Comparison of ENCODE assay signal across 15 cellular contexts in genomic region chr4:74316397-74316796, GRCh38. TPM values are rescaled to one million over a fixed set of nuclear protein-coding genes. Genes with fewer than 3 reads are reported as not detected.
"Had no signal": no experiment of that assay in that cellular context is flagged by ENCODE, and none has a peak within 500 bp of the region (broad histone marks: within the 10 kb centered on the region; RNA-seq: fewer than 3 reads in every experiment).

No MANE protein-coding gene starts in this region.

- DNase-seq: activated CD4-positive, alpha-beta memory T cell treated with anti-CD3 and anti-CD28 coated beads for 36 hours; activated CD4-positive, CD25-positive, alpha-beta regulatory T cell treated with anti-CD3 and anti-CD28 coated beads, Interleukin-2, amount 50 U/mL, for 72 hours; activated naive CD4-positive, alpha-beta T cell treated with Interleukin-2 at 50 U/mL for 16 hours; activated T-cell treated with anti-CD3 and anti-CD28 coated beads, Interleukin-2, amount 50 U/mL, for 48 hours; central memory CD4-positive, alpha-beta T cell; kidney glomerular epithelial cell; stimulated activated CD4-positive, alpha-beta T cell treated with anti-CD3 and anti-CD28 coated beads, Interleukin-15, amount 100 ng/mL, for 24 hours; stimulated activated CD4-positive, alpha-beta T cell treated with anti-CD3 and anti-CD28 coated beads, Interleukin-4, amount 100 ng/mL, for 24 hours; stimulated activated naive CD8-positive, alpha-beta T cell treated with anti-CD3 and anti-CD28 coated beads, Interleukin-15, amount 100 ng/mL, for 72 hours; T-helper 17 cell had no signal

- FAIRE-seq: frontal cortex had no signal

- H3K27me3 ChIP-seq: vagina had no signal

- H3K9me3 ChIP-seq: vagina had no signal

- H3K4me3 ChIP-seq: vagina had no signal

- H3K36me3 ChIP-seq: vagina had no signal

- ATAC-seq: stimulated activated naive CD8-positive, alpha-beta T cell treated with anti-CD3 and anti-CD28 coated beads, Interleukin-15, amount 100 ng/mL, for 72 hours; T-helper 17 cell had no signal

- H3K27ac ChIP-seq: vagina had no signal

RNA-seq across cellular contexts. Expression of gene EPGN, which starts 8.1 kb away (rescaled TPM):
- total RNA-seq: activated CD4-positive, alpha-beta memory T cell treated with anti-CD3 and anti-CD28 coated beads for 36 hours; frontal cortex; myocyte; T-helper 17 cell had no signal
- polyA plus RNA-seq: liver had no signal

RNA-seq across cellular contexts. Expression of gene EREG, which starts 48.5 kb away (rescaled TPM):
- total RNA-seq: activated CD4-positive, alpha-beta memory T cell treated with anti-CD3 and anti-CD28 coated beads for 36 hours; frontal cortex; myocyte; neural crest cell had no signal
- polyA plus RNA-seq: liver had no signal
